In genomic region chr2:158745067-158745865, GRCh38 we compare ENCODE assay signal across 1 cellular context.
TF ChIP-seq lines count a peak whose summit lies in the region.

No MANE protein-coding gene starts in this region.

TF ChIP-seq in GM23338, 12 proteins besides CTCF, POLR2A, EP300 and RAD21 (continued from another document):
- TF ChIP-seq REST (IDR thresholded peaks at IDR 0.05; ENCODE audit: unreplicated experiment) = no peak
- TF ChIP-seq POLR2AphosphoS5 (IDR thresholded peaks at IDR 0.05; ENCODE audit: low read depth) = no peak
- TF ChIP-seq ZNF331 (CRISPR knock-in tag; IDR thresholded peaks at IDR 0.05; ENCODE audit: low read depth) = no peak
TF ChIP-seq in GM23338: peak in this region for 0.
